In the genomic region with DNA sequence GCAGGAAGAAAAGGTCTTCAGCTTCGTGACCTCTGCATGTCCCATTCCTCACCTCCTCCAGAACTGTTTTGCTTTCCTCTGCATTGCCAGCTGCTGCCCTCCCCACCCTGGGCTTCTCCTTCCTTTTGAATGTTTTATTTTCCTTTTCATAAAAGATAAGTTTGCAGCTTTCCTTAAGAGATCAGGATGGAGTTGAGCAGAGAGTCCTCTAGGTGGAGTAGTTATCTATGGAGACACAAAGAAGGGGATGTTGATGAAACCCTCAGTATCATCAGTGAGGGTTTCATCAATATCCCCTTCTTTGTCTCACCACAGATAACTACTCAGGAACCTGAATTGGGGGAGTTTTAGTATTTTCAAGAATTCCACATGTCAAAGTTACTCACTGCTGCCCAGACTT, we compare ENCODE assay signal across 8 cellular contexts. TPM values are rescaled to one million over a fixed set of nuclear protein-coding genes. Genes with fewer than 3 reads are reported as not detected.
DNase-seq lines count a peak whose midpoint lies in the region; ATAC-seq and TF ChIP-seq lines count a peak whose summit lies in the region.

No MANE protein-coding gene starts in this region.

- CTCF ChIA-PET in A673 (lab: Charles Lee) (interaction anchor here (0.5 to 0.6 kb wide), 3 partner anchors 20 to 554 kb away, joined by 3 read pairs; no protein-coding TSS in a partner anchor), Panc1 (lab: Charles Lee) (interaction anchor here (0.8 kb wide), 1 partner anchor 46 kb away, joined by 3 read pairs; no protein-coding TSS in a partner anchor)
- CTCF ChIA-PET in activated CD8-positive, alpha-beta memory T cell treated with anti-CD3 and anti-CD28 coated beads, Interleukin-2, amount 10 ng/mL, durations not matched to agents 7 days and 5 days (lab: Charles Lee) = no interaction called here

- no peak overlapping the region for H3K4me3 Mint-ChIP-seq in activated CD8-positive, alpha-beta memory T cell treated with anti-CD3 and anti-CD28 coated beads, Interleukin-2, amount 10 ng/mL, durations not matched to agents 7 days and 5 days
- H3K4me3 Mint-ChIP-seq in activated naive CD8-positive, alpha-beta T cell treated with anti-CD3 and anti-CD28 coated beads for 36 hours = no peak overlapping the region

- peaks cover 26% of the 10 kb centered on the region for H3K27me3 Mint-ChIP-seq in activated CD8-positive, alpha-beta memory T cell treated with anti-CD3 and anti-CD28 coated beads, Interleukin-2, amount 10 ng/mL, durations not matched to agents 7 days and 5 days
- H3K27me3 Mint-ChIP-seq in activated naive CD8-positive, alpha-beta T cell treated with anti-CD3 and anti-CD28 coated beads for 36 hours = no peaks in the 10 kb centered on the region

- BruUV-seq in A673 (replicated peaks; lab: Mats Ljungman, UMichigan) = no TSS peak
- no TSS peak for BruUV-seq in Panc1 (replicated peaks; lab: Mats Ljungman, UMichigan)

- no peaks in the 10 kb centered on the region for H3K9me3 Mint-ChIP-seq in activated CD8-positive, alpha-beta memory T cell treated with anti-CD3 and anti-CD28 coated beads, Interleukin-2, amount 10 ng/mL, durations not matched to agents 7 days and 5 days (ENCODE audit: low read depth)
- no peaks in the 10 kb centered on the region for H3K9me3 Mint-ChIP-seq in activated naive CD8-positive, alpha-beta T cell treated with anti-CD3 and anti-CD28 coated beads for 36 hours

- H3K27ac ChIP-seq in A673 (ENCODE audit: low read depth, low read length, poor library complexity, severe bottlenecking) (no peak overlapping the region), Panc1 (ENCODE audit: low read length) (no peak overlapping the region)

- ATAC-seq in Panc1 (peak; percentile 83; the same call in 1 of the 2 replicates), HG03432 (IDR thresholded peaks at IDR 0.05; ENCODE audit: unreplicated experiment) (no peak), GM19395 (IDR thresholded peaks at IDR 0.05; ENCODE audit: unreplicated experiment) (no peak)
- no peak for ATAC-seq in activated CD8-positive, alpha-beta memory T cell treated with anti-CD3 and anti-CD28 coated beads, Interleukin-2, amount 10 ng/mL, durations not matched to agents 7 days and 5 days

- no peaks in the 10 kb centered on the region for H3K4me1 ChIP-seq in A673 (ENCODE audit: insufficient read depth, low read length, poor library complexity, severe bottlenecking)
- no peaks in the 10 kb centered on the region for H3K4me1 ChIP-seq in Panc1 (ENCODE audit: control insufficient read depth, insufficient read depth, low read length)

- no peaks in the 10 kb centered on the region for H3K4me1 Mint-ChIP-seq in activated CD8-positive, alpha-beta memory T cell treated with anti-CD3 and anti-CD28 coated beads, Interleukin-2, amount 10 ng/mL, durations not matched to agents 7 days and 5 days
- no peaks in the 10 kb centered on the region for H3K4me1 Mint-ChIP-seq in activated naive CD8-positive, alpha-beta T cell treated with anti-CD3 and anti-CD28 coated beads for 36 hours

- DNase-seq in A673 (ENCODE audit: low spot score) (peak; percentile 23), Panc1 (ENCODE audit: low read depth, low spot score) (no peak), foreskin fibroblast (peak in 1 of 2 donors; percentile 58)
- DNase-seq in activated CD8-positive, alpha-beta memory T cell treated with anti-CD3 and anti-CD28 coated beads, Interleukin-2, amount 10 ng/mL, durations not matched to agents 7 days and 5 days = no peak
- DNase-seq in activated naive CD8-positive, alpha-beta T cell treated with anti-CD3 and anti-CD28 coated beads for 36 hours = no peak

- H3K9me3 ChIP-seq in A673 (ENCODE audit: low read depth, low read length, poor library complexity, severe bottlenecking) (no peaks in the 10 kb centered on the region), Panc1 (ENCODE audit: control insufficient read depth, insufficient read depth, low read depth, low read length) (no peaks in the 10 kb centered on the region)

- H3K27me3 ChIP-seq in A673 (replicated peaks; ENCODE audit: insufficient read depth, low read depth, low read length, poor library complexity) (peaks cover 16% of the 10 kb centered on the region), Panc1 (ENCODE audit: control insufficient read depth, insufficient read depth, low read length) (peaks cover 11% of the 10 kb centered on the region; the same call in 1 of the 2 replicates)

- intact Hi-C loops in A673 (cut with micrococcal nuclease; ENCODE audit: unreplicated experiment) (no loop called here), Panc1 (cut with micrococcal nuclease; ENCODE audit: unreplicated experiment) (no loop called here)

- in situ Hi-C loops in Panc1 (cut with HindIII; ENCODE audit: low pct_unique_long_range_greater_than_20kb, low sequenced_read_pairs) = no loop called here

- TF ChIP-seq CTCF in A673 (conservative IDR thresholded peaks at IDR 0.05; ENCODE audit: low read depth, low read length) (peak; percentile 59), GM12874 (IDR thresholded peaks at IDR 0.05; ENCODE audit: insufficient read depth, low read depth, low read length) (peak; percentile 24; the same call in 1 of the 2 replicates), Panc1 (IDR thresholded peaks at IDR 0.05) (peak; percentile 70), foreskin fibroblast (IDR thresholded peaks at IDR 0.05; ENCODE audit: low read depth, low read length) (peak; percentile 62)

- POLR2A ChIA-PET in A673 (lab: Charles Lee; ENCODE audit: low non-redundant PET) = no interaction called here
- POLR2A ChIA-PET in Panc1 (lab: Charles Lee) = no interaction called here

- H3K36me3 Mint-ChIP-seq in activated CD8-positive, alpha-beta memory T cell treated with anti-CD3 and anti-CD28 coated beads, Interleukin-2, amount 10 ng/mL, durations not matched to agents 7 days and 5 days = no peaks in the 10 kb centered on the region
- no peaks in the 10 kb centered on the region for H3K36me3 Mint-ChIP-seq in activated naive CD8-positive, alpha-beta T cell treated with anti-CD3 and anti-CD28 coated beads for 36 hours

- H3K4me3 ChIP-seq in A673 (ENCODE audit: low read depth, low read length, poor library complexity, severe bottlenecking) = no peak overlapping the region
- H3K4me3 ChIP-seq in Panc1 (ENCODE audit: low read depth in 2 of 2, low read length in 2 of 2) = no peak overlapping the region
- H3K4me3 ChIP-seq in foreskin fibroblast (ENCODE audit: low read depth in 1 of 2, low read length in 2 of 2) = no peak overlapping the region

- no peaks in the 10 kb centered on the region for H3K36me3 ChIP-seq in A673 (ENCODE audit: insufficient read depth, low read length, poor library complexity, severe bottlenecking)
- no peaks in the 10 kb centered on the region for H3K36me3 ChIP-seq in Panc1 (ENCODE audit: control insufficient read depth, insufficient read depth, low read length)

- H3K27ac Mint-ChIP-seq in activated CD8-positive, alpha-beta memory T cell treated with anti-CD3 and anti-CD28 coated beads, Interleukin-2, amount 10 ng/mL, durations not matched to agents 7 days and 5 days = no peak overlapping the region
- no peak overlapping the region for H3K27ac Mint-ChIP-seq in activated naive CD8-positive, alpha-beta T cell treated with anti-CD3 and anti-CD28 coated beads for 36 hours

RNA-seq across cellular contexts. Expression of a gene that starts 19.0 kb away (rescaled TPM):
- 43.5 and 52.0 TPM in 2 replicates for total RNA-seq in A673 (2021)
- 69.5 TPM for total RNA-seq in Panc1 (2021; ENCODE audit: unreplicated experiment)
- polyA plus RNA-seq in Panc1 (2012; ENCODE audit: insufficient read length) = 28.8 TPM
- 10 to 100 TPM; 50.4 to 53.3 TPM for total RNA-seq in activated CD8-positive, alpha-beta memory T cell treated with anti-CD3 and anti-CD28 coated beads, Interleukin-2, amount 10 ng/mL, durations not matched to agents 7 days and 5 days
- 10 to 100 TPM; 61.4 to 65.1 TPM for total RNA-seq in activated naive CD8-positive, alpha-beta T cell treated with anti-CD3 and anti-CD28 coated beads for 36 hours
